8 cellular contexts compared by ENCODE assay signal in the genomic region with DNA sequence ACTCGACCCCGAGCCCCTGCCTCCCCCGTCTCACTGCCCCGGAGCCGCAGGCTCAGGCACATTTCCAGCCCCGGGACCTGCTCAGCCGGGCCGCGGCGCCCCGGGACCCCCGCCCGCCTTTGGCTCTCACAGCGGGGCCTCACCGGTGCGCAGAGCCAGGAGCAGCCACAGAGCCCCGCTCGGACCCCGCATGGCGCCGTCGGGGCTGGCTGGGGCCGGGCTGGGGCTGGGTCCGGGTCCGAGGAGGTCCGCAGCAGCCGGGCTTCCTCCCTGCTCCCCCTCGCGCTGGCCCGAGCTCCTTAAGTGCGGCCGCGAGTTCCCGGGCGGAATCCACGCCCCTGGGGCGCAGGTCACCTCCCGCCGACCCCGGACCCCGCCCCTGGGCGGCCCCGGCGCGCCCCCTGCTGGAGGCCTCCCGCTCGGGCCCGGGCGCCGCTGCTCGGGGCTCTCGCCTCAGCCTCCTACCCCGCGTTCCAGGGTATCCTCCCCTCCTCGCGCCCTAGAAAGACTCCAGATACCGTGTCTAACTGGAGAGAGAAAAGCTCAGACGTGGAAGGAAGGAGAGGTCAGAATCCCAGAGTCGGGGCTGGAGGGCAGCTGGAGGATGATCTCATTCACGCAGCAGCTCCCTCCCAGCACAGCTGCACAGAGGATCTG.
DNase-seq lines count a peak whose midpoint lies in the region; ATAC-seq lines count a peak whose summit lies in the region.

Gene MELTF, minus strand, starts transcription at position 307 of the 657 bp plus-strand sequence. Its CDS starts 115 bp downstream, at position 192.

- H3K9me3 ChIP-seq in effector memory CD4-positive, alpha-beta T cell (ENCODE audit: control insufficient read depth, low read length) = no peaks in the 10 kb centered on the region

- DNase-seq in NCI-H446 (lab: John Stamatoyannopoulos, UW) (peak; percentile 36 to 74), NCI-H446 treated with DMSO at 0.1 percent for 48 hours (lab: John Stamatoyannopoulos, UW) (no peak), NCI-H2107 treated with DMSO at 0.1 percent for 48 hours (lab: John Stamatoyannopoulos, UW; ENCODE audit: unreplicated experiment) (peak; percentile 31), midbrain (lab: John Stamatoyannopoulos, UW) (peak; percentile 15)
- DNase-seq in activated CD4-positive, alpha-beta T cell treated with anti-CD3 and anti-CD28 coated beads, Interleukin-2, amount 50 U/mL, for 24 hours (ENCODE audit: low read depth in 1 of 2, low spot score in 1 of 2) = peak; percentile 50 to 52
- DNase-seq in effector memory CD4-positive, alpha-beta T cell = peak; percentile 46 to 60 (median 53)
- peak; percentile 42 to 44 for DNase-seq in stimulated activated CD8-positive, alpha-beta memory T cell treated with anti-CD3 and anti-CD28 coated beads, Interleukin-7, amount 100 ng/mL, for 1 hour (ENCODE audit: low read depth in 2 of 2)

- H3K36me3 ChIP-seq in effector memory CD4-positive, alpha-beta T cell (ENCODE audit: control insufficient read depth, insufficient read depth, low read length) = no peaks in the 10 kb centered on the region

- H3K27me3 ChIP-seq in effector memory CD4-positive, alpha-beta T cell (replicated peaks; ENCODE audit: control insufficient read depth, insufficient read depth, low read length, poor library complexity, severe bottlenecking) = no peaks in the 10 kb centered on the region

- peak within 1 kb of the TSS; percentile 66 for H3K4me3 ChIP-seq in effector memory CD4-positive, alpha-beta T cell (ENCODE audit: insufficient read depth, low read depth, low read length, poor library complexity, severe bottlenecking)

- peak; percentile 80 for ATAC-seq in HG02884 (IDR thresholded peaks at IDR 0.05; ENCODE audit: unreplicated experiment)

- H3K27ac ChIP-seq in effector memory CD4-positive, alpha-beta T cell (ENCODE audit: insufficient read depth, low read length, poor library complexity, severe bottlenecking) = no peak within 1 kb of the TSS

- H3K4me1 ChIP-seq in effector memory CD4-positive, alpha-beta T cell (ENCODE audit: control insufficient read depth, insufficient read depth, low read length, poor library complexity, severe bottlenecking) = peaks cover 15% of the 10 kb centered on the region
